Comparison of ENCODE assay signal across 31 cellular contexts in genomic region chr20:51076841-51077543, GRCh38. TPM values are rescaled to one million over a fixed set of nuclear protein-coding genes. Genes with fewer than 3 reads are reported as not detected.
A peak's percentile ranks its signal among the peaks of the same experiment; 100 is the strongest.
DNase-seq lines count a peak whose midpoint lies in the region; ATAC-seq, FAIRE-seq and TF ChIP-seq lines count a peak whose summit lies in the region.
"Had no signal": no experiment of that assay in that cellular context is flagged by ENCODE, and none has a peak within 500 bp of the region (broad histone marks: within the 10 kb centered on the region; RNA-seq: fewer than 3 reads in every experiment).

No MANE protein-coding gene starts in this region.

- 91 to 97% methylated on average over 7 to 10 of the region's 10 CpGs for WGBS in endodermal cell (ENCODE audit: insufficient coverage in 1 of 2, insufficient read length in 1 of 2), 2 experiments
- 56 to 59% methylated on average over 10 of the region's 10 CpGs for WGBS in lower leg skin, 2 donors

- POLR2A ChIA-PET in RWPE1 (lab: Yijun Ruan, JAX; ENCODE audit: low non-redundant PET): no interaction called here

- no peak overlapping the region for H3K9ac ChIP-seq in endodermal cell (ENCODE audit: extremely low read depth, low read length, poor library complexity, severe bottlenecking)
- H3K9ac ChIP-seq: GM23248 had no signal

- ATAC-seq in stimulated activated memory B cell treated with anti-CD40 and anti-IgM and Interleukin-4, amounts not matched to agents 10 μg/mL and 1 μg/mL and 100 μg/mL, for 72 hours: no peak
- ATAC-seq: activated CD4-positive, CD25-positive, alpha-beta regulatory T cell treated with anti-CD3 and anti-CD28 coated beads, Interleukin-2, amount 50 U/mL, for 24 hours; gastroesophageal sphincter; stimulated activated effector memory CD8-positive, alpha-beta T cell treated with anti-CD3 and anti-CD28 coated beads, Interleukin-12 subunit alpha, Interleukin-12 subunit beta, amount 100 ng/mL, for 72 hours; upper lobe of right lung had no signal

- peaks cover 10% of the 10 kb centered on the region for H3K4me1 ChIP-seq in endodermal cell (ENCODE audit: control insufficient read depth, insufficient read depth, low read length)
- H3K4me1 ChIP-seq: sigmoid colon, suprapubic skin, upper lobe of right lung had no signal

- TF ChIP-seq CTCF in endodermal cell (conservative IDR thresholded peaks at IDR 0.05) (no peak), lower leg skin (IDR thresholded peaks at IDR 0.05) (no peak), RWPE1 (conservative IDR thresholded peaks at IDR 0.05; ENCODE audit: low read depth) (no peak)

- H3K27ac ChIP-seq in endodermal cell (ENCODE audit: low read depth, low read length): no peak overlapping the region
- no peak overlapping the region for H3K27ac ChIP-seq in RWPE1
- H3K27ac ChIP-seq: 22Rv1, gastroesophageal sphincter, GM23248, hepatocyte, HL-60, sigmoid colon, SK-N-MC, suprapubic skin, upper lobe of right lung had no signal

- FAIRE-seq in HTR-8/SVneo (lab: Jason Lieb, UNC): peak; percentile 71
- FAIRE-seq: D721Med had no signal

- H3K27ac Mint-ChIP-seq in endodermal cell: no peak overlapping the region
- H3K27ac Mint-ChIP-seq in stimulated activated memory B cell treated with anti-CD40 and anti-IgM and Interleukin-4, amounts not matched to agents 10 μg/mL and 1 μg/mL and 100 μg/mL, for 72 hours: no peak overlapping the region
- H3K27ac Mint-ChIP-seq: activated CD4-positive, alpha-beta memory T cell treated with anti-CD3 and anti-CD28 coated beads for 36 hours; activated naive CD8-positive, alpha-beta T cell treated with anti-CD3 and anti-CD28 coated beads for 36 hours; CD4-positive, CD25-positive, alpha-beta regulatory T cell; dendritic cell treated with granulocyte-macrophage colony-stimulating factor and Interleukin-4, amounts not matched to agents 40 ng/mL and 50 ng/mL, for 4 days; memory B cell; stimulated activated effector memory CD8-positive, alpha-beta T cell treated with anti-CD3 and anti-CD28 coated beads, Interleukin-12 subunit alpha, Interleukin-12 subunit beta, amount 100 ng/mL, for 72 hours had no signal

- peak; percentile 47 for DNase-seq in DMS 273 (lab: John Stamatoyannopoulos, UW; ENCODE audit: unreplicated experiment)
- DNase-seq in DMS 273 treated with DMSO at 0.1 percent for 48 hours (lab: John Stamatoyannopoulos, UW): no peak
- DNase-seq in HTR-8/SVneo (ENCODE audit: insufficient read length, low spot score): no peak
- peak; percentile 24 for DNase-seq in NCI-H774 (lab: John Stamatoyannopoulos, UW)
- peak; percentile 43 for DNase-seq in endodermal cell
- DNase-seq in lower leg skin (ENCODE audit: low spot score in 2 of 2): no peak
- DNase-seq in RWPE1 (ENCODE audit: low spot score): no peak
- DNase-seq: activated CD4-positive, alpha-beta memory T cell treated with anti-CD3 and anti-CD28 coated beads for 36 hours; activated CD8-positive, alpha-beta memory T cell treated with anti-CD3 and anti-CD28 coated beads, Interleukin-2, amount 50 U/mL, for 4 hours; activated effector memory CD4-positive, alpha-beta T cell treated with Interleukin-2 at 50 U/mL for 16 hours; activated naive CD8-positive, alpha-beta T cell treated with anti-CD3 and anti-CD28 coated beads for 36 hours; aorta; CD4-positive, CD25-positive, alpha-beta regulatory T cell; GM23248; NCI-H2029 treated with DMSO at 0.1 percent for 48 hours; NCI-H526; sigmoid colon; stimulated activated CD4-positive, alpha-beta T cell treated with anti-CD3 and anti-CD28 coated beads, Interleukin-4, amount 100 ng/mL, for 24 hours; upper lobe of right lung had no signal

- intact Hi-C loops in lower leg skin (cut with DNase I; ENCODE audit: low total_unique reads): no loop called here

- no peaks in the 10 kb centered on the region for H3K9me3 ChIP-seq in endodermal cell (ENCODE audit: control insufficient read depth, low read length)
- H3K9me3 ChIP-seq: suprapubic skin, upper lobe of right lung had no signal

- no peaks in the 10 kb centered on the region for H3K36me3 Mint-ChIP-seq in endodermal cell (ENCODE audit: low read depth)
- no peaks in the 10 kb centered on the region for H3K36me3 Mint-ChIP-seq in stimulated activated memory B cell treated with anti-CD40 and anti-IgM and Interleukin-4, amounts not matched to agents 10 μg/mL and 1 μg/mL and 100 μg/mL, for 72 hours
- H3K36me3 Mint-ChIP-seq: activated naive CD8-positive, alpha-beta T cell treated with anti-CD3 and anti-CD28 coated beads for 36 hours; CD4-positive, CD25-positive, alpha-beta regulatory T cell; stimulated activated effector memory CD8-positive, alpha-beta T cell treated with anti-CD3 and anti-CD28 coated beads, Interleukin-12 subunit alpha, Interleukin-12 subunit beta, amount 100 ng/mL, for 72 hours had no signal

- H3K27me3 ChIP-seq in endodermal cell (ENCODE audit: control insufficient read depth, insufficient read depth, low read length, poor library complexity, severe bottlenecking): no peaks in the 10 kb centered on the region

- no peaks in the 10 kb centered on the region for H3K27me3 Mint-ChIP-seq in endodermal cell (ENCODE audit: insufficient read depth)
- peaks cover 51% of the 10 kb centered on the region for H3K27me3 Mint-ChIP-seq in stimulated activated memory B cell treated with anti-CD40 and anti-IgM and Interleukin-4, amounts not matched to agents 10 μg/mL and 1 μg/mL and 100 μg/mL, for 72 hours

- H3K36me3 ChIP-seq in endodermal cell (ENCODE audit: control insufficient read depth, insufficient read depth, low read length): no peaks in the 10 kb centered on the region
- H3K36me3 ChIP-seq: gastroesophageal sphincter, sigmoid colon, suprapubic skin, upper lobe of right lung had no signal

- H3K4me3 Mint-ChIP-seq in endodermal cell: no peak overlapping the region
- H3K4me3 Mint-ChIP-seq in stimulated activated memory B cell treated with anti-CD40 and anti-IgM and Interleukin-4, amounts not matched to agents 10 μg/mL and 1 μg/mL and 100 μg/mL, for 72 hours: no peak overlapping the region
- H3K4me3 Mint-ChIP-seq: activated CD4-positive, alpha-beta memory T cell treated with anti-CD3 and anti-CD28 coated beads for 36 hours; activated naive CD8-positive, alpha-beta T cell treated with anti-CD3 and anti-CD28 coated beads for 36 hours; CD4-positive, CD25-positive, alpha-beta regulatory T cell; dendritic cell treated with granulocyte-macrophage colony-stimulating factor and Interleukin-4, amounts not matched to agents 40 ng/mL and 50 ng/mL, for 4 days; memory B cell; stimulated activated effector memory CD8-positive, alpha-beta T cell treated with anti-CD3 and anti-CD28 coated beads, Interleukin-12 subunit alpha, Interleukin-12 subunit beta, amount 100 ng/mL, for 72 hours had no signal

- peaks cover 4% of the 10 kb centered on the region for H3K9me3 Mint-ChIP-seq in endodermal cell
- no peaks in the 10 kb centered on the region for H3K9me3 Mint-ChIP-seq in stimulated activated memory B cell treated with anti-CD40 and anti-IgM and Interleukin-4, amounts not matched to agents 10 μg/mL and 1 μg/mL and 100 μg/mL, for 72 hours
- H3K9me3 Mint-ChIP-seq: activated naive CD8-positive, alpha-beta T cell treated with anti-CD3 and anti-CD28 coated beads for 36 hours; dendritic cell treated with granulocyte-macrophage colony-stimulating factor and Interleukin-4, amounts not matched to agents 40 ng/mL and 50 ng/mL, for 4 days; stimulated activated effector memory CD8-positive, alpha-beta T cell treated with anti-CD3 and anti-CD28 coated beads, Interleukin-12 subunit alpha, Interleukin-12 subunit beta, amount 100 ng/mL, for 72 hours had no signal

- H3K4me1 Mint-ChIP-seq in endodermal cell: peaks cover 39% of the 10 kb centered on the region
- no peaks in the 10 kb centered on the region for H3K4me1 Mint-ChIP-seq in stimulated activated memory B cell treated with anti-CD40 and anti-IgM and Interleukin-4, amounts not matched to agents 10 μg/mL and 1 μg/mL and 100 μg/mL, for 72 hours
- H3K4me1 Mint-ChIP-seq: memory B cell; stimulated activated effector memory CD8-positive, alpha-beta T cell treated with anti-CD3 and anti-CD28 coated beads, Interleukin-12 subunit alpha, Interleukin-12 subunit beta, amount 100 ng/mL, for 72 hours had no signal

- CTCF ChIA-PET in RWPE1 (lab: Yijun Ruan, JAX): no interaction called here

- TF ChIP-seq POLR2A in lower leg skin (IDR thresholded peaks at IDR 0.05): no peak

- H3K4me3 ChIP-seq in endodermal cell (ENCODE audit: low read length): no peak overlapping the region
- no peak overlapping the region for H3K4me3 ChIP-seq in lower leg skin (ENCODE audit: low read depth, poor library complexity, severe bottlenecking)
- H3K4me3 ChIP-seq: gastroesophageal sphincter, GM23248, hepatocyte, sigmoid colon, SK-N-MC, suprapubic skin, upper lobe of right lung had no signal

RNA-seq across cellular contexts. Expression of gene KCNG1, which starts 54.1 kb away (rescaled TPM):
- total RNA-seq in endodermal cell (100 to 1,000 TPM; 106 to 126 TPM), lower leg skin (1 to 10 TPM in 2 of 4 donors, under 1 TPM in 1, not detected in 1; 0.54 to 2.4 (median 1.6) TPM)
- 35.5 TPM for polyA plus RNA-seq in endodermal cell (2013, experiment 1 of 2)
- 35.6 TPM for polyA plus RNA-seq in endodermal cell (2013, experiment 2 of 2)
- total RNA-seq: CD4-positive, CD25-positive, alpha-beta regulatory T cell; upper lobe of right lung had no signal

Comparison
In these comparisons a context has a peak if more than half of its experiments do, and no peak if none do; other contexts are left out.
1. DNase-seq: peak in DMS 273 (single experiment), NCI-H774 (single experiment) and endodermal cell (single experiment); none in DMS 273 treated with DMSO at 0.1 percent for 48 hours (single experiment), HTR-8/SVneo (single experiment), lower leg skin (0 of 2) and RWPE1 (single experiment).
2. RNA of gene KCNG1, which starts 54.1 kb away (total RNA-seq): 106 to 126 TPM in endodermal cell; 0.54 to 2.4 TPM in lower leg skin; every median in the first group is over 10 times any median in the second.